20 cellular contexts compared by ENCODE assay signal in the genomic region with DNA sequence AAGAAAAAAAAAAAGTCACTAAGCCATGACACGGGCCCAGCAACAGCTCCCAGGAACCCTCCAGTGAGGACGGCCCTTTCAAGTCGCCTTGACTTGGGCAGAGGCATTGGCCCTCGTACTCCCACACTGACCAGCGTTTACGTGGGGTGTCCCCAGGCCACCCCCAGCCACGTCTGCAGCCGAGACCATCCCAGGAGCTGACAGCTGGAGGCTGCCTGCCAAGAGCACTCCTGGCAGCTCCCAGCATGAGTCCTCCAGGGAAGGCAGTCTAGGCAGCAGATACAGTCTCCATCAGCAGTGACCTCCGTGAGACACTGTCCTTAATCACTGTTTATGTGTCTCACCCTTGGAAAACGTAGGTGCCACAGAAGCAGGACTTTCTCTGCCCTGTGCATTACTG.
"Had no signal": no experiment of that assay in that cellular context is flagged by ENCODE, and none has a peak within 500 bp of the region (broad histone marks: within the 10 kb centered on the region; RNA-seq: fewer than 3 reads in every experiment).

No MANE protein-coding gene starts in this region.

- H3K4me3 ChIP-seq: prostate gland, skin epidermis, tibial artery had no signal

- H3K36me3 ChIP-seq: prostate gland, tibial artery had no signal

- H3K36me3 Mint-ChIP-seq: naive B cell; stimulated activated effector memory CD8-positive, alpha-beta T cell treated with anti-CD3 and anti-CD28 coated beads, Interleukin-12 subunit alpha, Interleukin-12 subunit beta, amount 100 ng/mL, for 72 hours had no signal

- H3K4me3 Mint-ChIP-seq: activated CD8-positive, alpha-beta T cell treated with anti-CD3 and anti-CD28 coated beads, Interleukin-2, amount 10 ng/mL, durations not matched to agents 7 days and 5 days; activated naive CD8-positive, alpha-beta T cell treated with anti-CD3 and anti-CD28 coated beads, Interleukin-2, amount 50 U/mL, for 24 hours; activated T-helper 1 cell treated with anti-CD3 and anti-CD28 coated beads, Interleukin-12 subunit alpha, Interleukin-12 subunit beta, Interleukin-2, Interleukin-4 antibody, amounts not matched to agents 30 ng/mL and 10 ng/mL and 1 ng/mL, durations not matched to agents 14 hours and 24 hours and 36 hours; endodermal cell; naive B cell; neural crest cell; stimulated activated effector memory CD8-positive, alpha-beta T cell treated with anti-CD3 and anti-CD28 coated beads, Interleukin-12 subunit alpha, Interleukin-12 subunit beta, amount 100 ng/mL, for 72 hours; stimulated activated naive CD8-positive, alpha-beta T cell treated with anti-CD3 and anti-CD28 coated beads, Interleukin-15, amount 100 ng/mL, for 72 hours had no signal

- H3K4me1 Mint-ChIP-seq: stimulated activated naive CD8-positive, alpha-beta T cell treated with anti-CD3 and anti-CD28 coated beads, Interleukin-15, amount 100 ng/mL, for 72 hours had no signal

- H3K9me3 Mint-ChIP-seq: activated naive CD8-positive, alpha-beta T cell treated with anti-CD3 and anti-CD28 coated beads, Interleukin-2, amount 50 U/mL, for 24 hours; activated T-helper 1 cell treated with anti-CD3 and anti-CD28 coated beads, Interleukin-12 subunit alpha, Interleukin-12 subunit beta, Interleukin-2, Interleukin-4 antibody, amounts not matched to agents 30 ng/mL and 10 ng/mL and 1 ng/mL, durations not matched to agents 14 hours and 24 hours and 36 hours; endodermal cell; neural crest cell; stimulated activated effector memory CD8-positive, alpha-beta T cell treated with anti-CD3 and anti-CD28 coated beads, Interleukin-12 subunit alpha, Interleukin-12 subunit beta, amount 100 ng/mL, for 72 hours; stimulated activated naive CD8-positive, alpha-beta T cell treated with anti-CD3 and anti-CD28 coated beads, Interleukin-15, amount 100 ng/mL, for 72 hours had no signal

- DNase-seq: activated CD4-positive, alpha-beta T cell treated with anti-CD3 and anti-CD28 coated beads, Interleukin-2, amount 50 U/mL, for 1 hour; activated CD8-positive, alpha-beta T cell treated with anti-CD3 and anti-CD28 coated beads, Interleukin-2, amount 10 ng/mL, durations not matched to agents 7 days and 5 days; activated gamma-delta T cell; activated naive CD4-positive, alpha-beta T cell treated with anti-CD3 and anti-CD28 coated beads, Interleukin-2, amount 50 U/mL, for 16 hours; activated naive CD8-positive, alpha-beta T cell treated with anti-CD3 and anti-CD28 coated beads, Interleukin-2, amount 50 U/mL, for 24 hours; cortex of kidney; endodermal cell; kidney; mesenchymal stem cell; naive B cell; stimulated activated CD4-positive, alpha-beta T cell treated with anti-CD3 and anti-CD28 coated beads, Interleukin-2, amount 100 ng/mL, for 24 hours; stimulated activated naive CD8-positive, alpha-beta T cell treated with anti-CD3 and anti-CD28 coated beads, Interleukin-15, amount 100 ng/mL, for 72 hours had no signal

- H3K27ac Mint-ChIP-seq: activated CD8-positive, alpha-beta T cell treated with anti-CD3 and anti-CD28 coated beads, Interleukin-2, amount 10 ng/mL, durations not matched to agents 7 days and 5 days; activated naive CD8-positive, alpha-beta T cell treated with anti-CD3 and anti-CD28 coated beads, Interleukin-2, amount 50 U/mL, for 24 hours; activated T-helper 1 cell treated with anti-CD3 and anti-CD28 coated beads, Interleukin-12 subunit alpha, Interleukin-12 subunit beta, Interleukin-2, Interleukin-4 antibody, amounts not matched to agents 30 ng/mL and 10 ng/mL and 1 ng/mL, durations not matched to agents 14 hours and 24 hours and 36 hours; endodermal cell; naive B cell; stimulated activated naive CD8-positive, alpha-beta T cell treated with anti-CD3 and anti-CD28 coated beads, Interleukin-15, amount 100 ng/mL, for 72 hours had no signal

- H3K27me3 Mint-ChIP-seq: activated naive CD8-positive, alpha-beta T cell treated with anti-CD3 and anti-CD28 coated beads, Interleukin-2, amount 50 U/mL, for 24 hours; stimulated activated naive CD8-positive, alpha-beta T cell treated with anti-CD3 and anti-CD28 coated beads, Interleukin-15, amount 100 ng/mL, for 72 hours had no signal

- H3K4me1 ChIP-seq: prostate gland, tibial artery had no signal

- H3K27ac ChIP-seq: prostate gland, skin epidermis, tibial artery, VCaP had no signal

- FAIRE-seq: kidney, urothelium cell line had no signal

- H3K27me3 ChIP-seq: tibial artery had no signal

- H3K9me3 ChIP-seq: prostate gland, tibial artery had no signal
